1 cellular context compared by ENCODE assay signal in genomic region chr20:56392282-56393132, GRCh38.
TF ChIP-seq lines count a peak whose summit lies in the region.

Gene CSTF1, plus strand, starts transcription at chr20:56392645. Its CDS starts 2,908 bp downstream, at chr20:56395553.

TF ChIP-seq in K562, 482 proteins besides CTCF, POLR2A, EP300 and RAD21 (continued from another document and continues in another):
- TF ChIP-seq THAP12 (CRISPR knock-in tag; IDR thresholded peaks at IDR 0.05), result no peak; the same call in 1 of the 2 replicates
- TF ChIP-seq ZNF75A (CRISPR knock-in tag; IDR thresholded peaks at IDR 0.05), result no peak
- TF ChIP-seq GATA2 (CRISPR knock-in tag; IDR thresholded peaks at IDR 0.05), result peak; percentile 62; the same call in 1 of the 2 replicates
- TF ChIP-seq JUND (IDR thresholded peaks at IDR 0.05; ENCODE audit: borderline replicate concordance, low read depth, low read length), result peak; percentile 92
- peak; percentile 92; the same call in 2 of the 3 replicates for TF ChIP-seq JUND (tag; IDR thresholded peaks at IDR 0.05; ENCODE audit: borderline replicate concordance, low read depth, low read length)
- TF ChIP-seq MCM5 (IDR thresholded peaks at IDR 0.05; ENCODE audit: low read depth), result no peak
- TF ChIP-seq CREBBP (IDR thresholded peaks at IDR 0.05; ENCODE audit: low read depth, low read length), result no peak
- TF ChIP-seq TOE1 (IDR thresholded peaks at IDR 0.05; ENCODE audit: borderline replicate concordance), result peak; percentile 85
- TF ChIP-seq TOE1 (CRISPR knock-in tag; IDR thresholded peaks at IDR 0.05; ENCODE audit: borderline replicate concordance, low read depth), result no peak
- TF ChIP-seq BMI1 (IDR thresholded peaks at IDR 0.05; ENCODE audit: low read length), result no peak
- TF ChIP-seq FOSL1 (tag; conservative IDR thresholded peaks at IDR 0.05), result peak; percentile 64
- peak; percentile 93 for TF ChIP-seq ZBTB5 (IDR thresholded peaks at IDR 0.05)
- TF ChIP-seq CHAMP1 (IDR thresholded peaks at IDR 0.05), result peak; percentile 95
- TF ChIP-seq ZNF354B (CRISPR knock-in tag; IDR thresholded peaks at IDR 0.05), result no peak
- TF ChIP-seq ZNF668 (CRISPR knock-in tag; IDR thresholded peaks at IDR 0.05), result no peak
- no peak for TF ChIP-seq ZNF445 (CRISPR knock-in tag; IDR thresholded peaks at IDR 0.05; ENCODE audit: low read depth)
- TF ChIP-seq ZNF589 (CRISPR knock-in tag; IDR thresholded peaks at IDR 0.05; ENCODE audit: low read depth), result peak; percentile 76; the same call in 1 of the 2 replicates
- TF ChIP-seq ZNF121 (CRISPR knock-in tag; conservative IDR thresholded peaks at IDR 0.05), result no peak
- no peak for TF ChIP-seq ZNF239 (CRISPR knock-in tag; IDR thresholded peaks at IDR 0.05)
- TF ChIP-seq MCM2 (IDR thresholded peaks at IDR 0.05; ENCODE audit: low read depth), result no peak
- peak; percentile 90; the same call in 1 of the 2 replicates for TF ChIP-seq MTA3 (IDR thresholded peaks at IDR 0.05; ENCODE audit: borderline replicate concordance)
- TF ChIP-seq ZNF184 (CRISPR knock-in tag; IDR thresholded peaks at IDR 0.05), result no peak
- no peak for TF ChIP-seq CBX2 (IDR thresholded peaks at IDR 0.05; ENCODE audit: insufficient read depth, low read length, poor library complexity, severe bottlenecking)
- TF ChIP-seq ZNF274 (IDR thresholded peaks at IDR 0.05; ENCODE audit: borderline replicate concordance, low read depth, low read length), result no peak
- peak; percentile 19; the same call in 1 of the 2 replicates for TF ChIP-seq CHD2 (IDR thresholded peaks at IDR 0.05; ENCODE audit: low read depth, low read length)
- peak; percentile 98 for TF ChIP-seq NRF1 (conservative IDR thresholded peaks at IDR 0.05 in 1 of 2, IDR thresholded peaks at IDR 0.05 in 1 of 2)
- TF ChIP-seq ARNT (IDR thresholded peaks at IDR 0.05), result peak; percentile 20 to 61; a peak in 1 of 4 replicates
- TF ChIP-seq ZNF766 (CRISPR knock-in tag; conservative IDR thresholded peaks at IDR 0.05), result no peak
- no peak for TF ChIP-seq CLOCK (CRISPR knock-in tag; IDR thresholded peaks at IDR 0.05; ENCODE audit: borderline replicate concordance)
- no peak for TF ChIP-seq U2AF2 (optimal IDR thresholded peaks at IDR 0.05; ENCODE audit: low read depth, low read length)
- TF ChIP-seq NEUROD1 (IDR thresholded peaks at IDR 0.05; ENCODE audit: borderline replicate concordance, low read depth, low read length, partially characterized antibody), result peak; percentile 54
- TF ChIP-seq RNF2 (IDR thresholded peaks at IDR 0.05), result peak; percentile 77; the same call in 1 of the 2 replicates
- TF ChIP-seq, protein P1, sequence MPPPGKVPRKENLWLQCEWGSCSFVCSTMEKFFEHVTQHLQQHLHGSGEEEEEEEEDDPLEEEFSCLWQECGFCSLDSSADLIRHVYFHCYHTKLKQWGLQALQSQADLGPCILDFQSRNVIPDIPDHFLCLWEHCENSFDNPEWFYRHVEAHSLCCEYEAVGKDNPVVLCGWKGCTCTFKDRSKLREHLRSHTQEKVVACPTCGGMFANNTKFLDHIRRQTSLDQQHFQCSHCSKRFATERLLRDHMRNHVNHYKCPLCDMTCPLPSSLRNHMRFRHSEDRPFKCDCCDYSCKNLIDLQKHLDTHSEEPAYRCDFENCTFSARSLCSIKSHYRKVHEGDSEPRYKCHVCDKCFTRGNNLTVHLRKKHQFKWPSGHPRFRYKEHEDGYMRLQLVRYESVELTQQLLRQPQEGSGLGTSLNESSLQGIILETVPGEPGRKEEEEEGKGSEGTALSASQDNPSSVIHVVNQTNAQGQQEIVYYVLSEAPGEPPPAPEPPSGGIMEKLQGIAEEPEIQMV (tag; conservative IDR thresholded peaks at IDR 0.05; ENCODE audit: low read depth), result peak; percentile 98
- TF ChIP-seq, protein P2, sequence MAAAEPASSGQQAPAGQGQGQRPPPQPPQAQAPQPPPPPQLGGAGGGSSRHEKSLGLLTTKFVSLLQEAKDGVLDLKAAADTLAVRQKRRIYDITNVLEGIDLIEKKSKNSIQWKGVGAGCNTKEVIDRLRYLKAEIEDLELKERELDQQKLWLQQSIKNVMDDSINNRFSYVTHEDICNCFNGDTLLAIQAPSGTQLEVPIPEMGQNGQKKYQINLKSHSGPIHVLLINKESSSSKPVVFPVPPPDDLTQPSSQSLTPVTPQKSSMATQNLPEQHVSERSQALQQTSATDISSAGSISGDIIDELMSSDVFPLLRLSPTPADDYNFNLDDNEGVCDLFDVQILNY (CRISPR knock-in tag; IDR thresholded peaks at IDR 0.05), result peak; percentile 79; the same call in 1 of the 2 replicates
- TF ChIP-seq SRSF1 (IDR thresholded peaks at IDR 0.05; ENCODE audit: low read depth, low read length), result no peak
- TF ChIP-seq EP400 (IDR thresholded peaks at IDR 0.05), result peak; percentile 99
- TF ChIP-seq GABPB1 (CRISPR knock-in tag; IDR thresholded peaks at IDR 0.05), result peak; percentile 65; the same call in 1 of the 2 replicates
- no peak for TF ChIP-seq ELK3 (CRISPR knock-in tag; IDR thresholded peaks at IDR 0.05)
- TF ChIP-seq CXXC5 (CRISPR knock-in tag; IDR thresholded peaks at IDR 0.05), result peak; percentile 99
- TF ChIP-seq NFRKB (IDR thresholded peaks at IDR 0.05; ENCODE audit: low read depth), result peak; percentile 98
- peak; percentile 53 for TF ChIP-seq NCOR1 (IDR thresholded peaks at IDR 0.05)
- TF ChIP-seq, protein P3, sequence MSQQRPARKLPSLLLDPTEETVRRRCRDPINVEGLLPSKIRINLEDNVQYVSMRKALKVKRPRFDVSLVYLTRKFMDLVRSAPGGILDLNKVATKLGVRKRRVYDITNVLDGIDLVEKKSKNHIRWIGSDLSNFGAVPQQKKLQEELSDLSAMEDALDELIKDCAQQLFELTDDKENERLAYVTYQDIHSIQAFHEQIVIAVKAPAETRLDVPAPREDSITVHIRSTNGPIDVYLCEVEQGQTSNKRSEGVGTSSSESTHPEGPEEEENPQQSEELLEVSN (IDR thresholded peaks at IDR 0.05; ENCODE audit: borderline replicate concordance in 1 of 2, extremely low read depth in 1 of 2, insufficient read depth in 1 of 2, insufficient read length in 1 of 2, low read depth in 1 of 2, low read length in 1 of 2, poor library complexity in 1 of 2, severe bottlenecking in 1 of 2), result peak; percentile 73 to 86
- TF ChIP-seq ZNF3 (CRISPR knock-in tag; IDR thresholded peaks at IDR 0.05), result no peak
- TF ChIP-seq FOXK2 (conservative IDR thresholded peaks at IDR 0.05 in 1 of 2, IDR thresholded peaks at IDR 0.05 in 1 of 2; ENCODE audit: low read depth in 2 of 2), result peak; percentile 87 to 93
- TF ChIP-seq, protein P4, sequence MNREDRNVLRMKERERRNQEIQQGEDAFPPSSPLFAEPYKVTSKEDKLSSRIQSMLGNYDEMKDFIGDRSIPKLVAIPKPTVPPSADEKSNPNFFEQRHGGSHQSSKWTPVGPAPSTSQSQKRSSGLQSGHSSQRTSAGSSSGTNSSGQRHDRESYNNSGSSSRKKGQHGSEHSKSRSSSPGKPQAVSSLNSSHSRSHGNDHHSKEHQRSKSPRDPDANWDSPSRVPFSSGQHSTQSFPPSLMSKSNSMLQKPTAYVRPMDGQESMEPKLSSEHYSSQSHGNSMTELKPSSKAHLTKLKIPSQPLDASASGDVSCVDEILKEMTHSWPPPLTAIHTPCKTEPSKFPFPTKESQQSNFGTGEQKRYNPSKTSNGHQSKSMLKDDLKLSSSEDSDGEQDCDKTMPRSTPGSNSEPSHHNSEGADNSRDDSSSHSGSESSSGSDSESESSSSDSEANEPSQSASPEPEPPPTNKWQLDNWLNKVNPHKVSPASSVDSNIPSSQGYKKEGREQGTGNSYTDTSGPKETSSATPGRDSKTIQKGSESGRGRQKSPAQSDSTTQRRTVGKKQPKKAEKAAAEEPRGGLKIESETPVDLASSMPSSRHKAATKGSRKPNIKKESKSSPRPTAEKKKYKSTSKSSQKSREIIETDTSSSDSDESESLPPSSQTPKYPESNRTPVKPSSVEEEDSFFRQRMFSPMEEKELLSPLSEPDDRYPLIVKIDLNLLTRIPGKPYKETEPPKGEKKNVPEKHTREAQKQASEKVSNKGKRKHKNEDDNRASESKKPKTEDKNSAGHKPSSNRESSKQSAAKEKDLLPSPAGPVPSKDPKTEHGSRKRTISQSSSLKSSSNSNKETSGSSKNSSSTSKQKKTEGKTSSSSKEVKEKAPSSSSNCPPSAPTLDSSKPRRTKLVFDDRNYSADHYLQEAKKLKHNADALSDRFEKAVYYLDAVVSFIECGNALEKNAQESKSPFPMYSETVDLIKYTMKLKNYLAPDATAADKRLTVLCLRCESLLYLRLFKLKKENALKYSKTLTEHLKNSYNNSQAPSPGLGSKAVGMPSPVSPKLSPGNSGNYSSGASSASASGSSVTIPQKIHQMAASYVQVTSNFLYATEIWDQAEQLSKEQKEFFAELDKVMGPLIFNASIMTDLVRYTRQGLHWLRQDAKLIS (CRISPR knock-in tag; IDR thresholded peaks at IDR 0.05), result 0 out of 2 replicates have a peak, but pooled peaks have one; percentile 10
